1 cellular context compared by ENCODE assay signal in the genomic region with DNA sequence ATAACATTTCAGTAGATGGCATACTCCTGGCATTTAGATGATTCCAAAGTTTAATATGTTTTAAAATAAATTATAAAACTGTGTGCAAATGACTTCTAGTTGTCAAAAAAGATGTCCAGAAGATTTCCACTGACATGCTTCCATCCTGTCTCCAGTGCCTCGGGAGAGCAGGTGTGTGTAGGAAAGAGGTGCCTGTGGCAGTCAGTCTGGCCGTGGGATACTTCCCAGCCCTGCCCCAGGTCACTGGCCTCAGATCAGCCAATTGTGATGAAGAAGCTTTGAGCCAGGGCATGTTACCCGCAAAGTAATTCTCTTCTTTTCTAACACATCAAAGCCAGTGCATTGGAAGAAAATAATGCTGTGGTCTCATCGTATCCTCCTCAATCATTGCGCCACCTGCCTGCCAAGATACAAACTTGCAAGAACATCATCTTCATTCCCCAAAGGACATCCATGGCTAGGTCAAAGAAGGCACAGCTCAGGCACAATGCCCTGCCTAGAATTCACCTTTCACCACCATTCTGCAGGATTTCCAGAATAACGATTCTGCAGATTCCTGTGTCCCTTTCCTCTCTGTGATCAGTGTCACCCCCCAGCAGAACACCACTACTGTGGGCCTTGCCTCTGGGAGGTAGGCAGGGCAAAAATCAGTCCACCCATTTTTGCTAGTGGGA.
TF ChIP-seq lines count a peak whose summit lies in the region.

No MANE protein-coding gene starts in this region.

TF ChIP-seq in GM23338, 12 proteins besides CTCF, POLR2A, EP300 and RAD21 (continued from another document):
- TF ChIP-seq ZNF462 (CRISPR knock-in tag; IDR thresholded peaks at IDR 0.05): no peak
- TF ChIP-seq ZNF114 (CRISPR knock-in tag; IDR thresholded peaks at IDR 0.05): no peak
- no peak for TF ChIP-seq STAT1 (IDR thresholded peaks at IDR 0.05; ENCODE audit: unreplicated experiment)
- no peak for TF ChIP-seq EZH2phosphoT487 (IDR thresholded peaks at IDR 0.05; ENCODE audit: unreplicated experiment)
- TF ChIP-seq POLR2AphosphoS5 (IDR thresholded peaks at IDR 0.05; ENCODE audit: low read depth): no peak
- no peak for TF ChIP-seq CREB1 (CRISPR knock-in tag; IDR thresholded peaks at IDR 0.05; ENCODE audit: low read depth)
- no peak for TF ChIP-seq NANOG (IDR thresholded peaks at IDR 0.05; ENCODE audit: borderline replicate concordance)
- no peak for TF ChIP-seq EZH2 (IDR thresholded peaks at IDR 0.05; ENCODE audit: low read depth, unreplicated experiment)
- no peak for TF ChIP-seq REST (IDR thresholded peaks at IDR 0.05; ENCODE audit: unreplicated experiment)
- no peak for TF ChIP-seq ZNF331 (CRISPR knock-in tag; IDR thresholded peaks at IDR 0.05; ENCODE audit: low read depth)
